8 cellular contexts compared by ENCODE assay signal in the genomic region with DNA sequence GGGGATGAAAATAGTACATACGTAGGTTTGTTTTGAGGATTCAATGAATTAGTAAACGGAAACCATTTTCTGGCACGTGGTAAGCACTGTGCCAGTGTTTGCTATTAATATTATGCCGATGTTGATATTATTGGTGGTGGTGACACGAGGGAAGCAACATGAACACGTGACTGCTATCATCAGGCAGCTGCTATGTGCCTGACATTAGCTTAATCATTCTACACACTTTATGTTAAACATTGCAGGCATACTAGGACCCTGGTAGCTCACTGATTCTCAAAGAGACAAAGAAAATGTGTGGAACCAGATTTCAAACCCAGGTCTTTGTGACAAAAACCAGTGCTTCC. TPM values are rescaled to one million over a fixed set of nuclear protein-coding genes. Genes with fewer than 3 reads are reported as not detected.
DNase-seq lines count a peak whose midpoint lies in the region; ATAC-seq and TF ChIP-seq lines count a peak whose summit lies in the region.

No MANE protein-coding gene starts in this region.

- H3K36me3 ChIP-seq in left ventricle myocardium inferior (peaks cover 22% of the 10 kb centered on the region), lower lobe of right lung (peaks cover 31% of the 10 kb centered on the region), aorta (ENCODE audit: control insufficient read depth in 1 of 2, insufficient read depth in 2 of 2, low read length in 1 of 2) (peaks cover 0 to 5% of the 10 kb centered on the region in 2 donors)

- H3K27me3 ChIP-seq in left ventricle myocardium inferior (ENCODE audit: low read depth), result no peaks in the 10 kb centered on the region
- H3K27me3 ChIP-seq in lower lobe of right lung (ENCODE audit: low read depth), result no peaks in the 10 kb centered on the region
- no peaks in the 10 kb centered on the region for H3K27me3 ChIP-seq in aorta (ENCODE audit: control insufficient read depth in 1 of 2, insufficient read depth in 2 of 2, low read length in 1 of 2)

- TF ChIP-seq CTCF in left ventricle myocardium inferior (IDR thresholded peaks at IDR 0.05; ENCODE audit: borderline replicate concordance) (no peak), lower lobe of right lung (IDR thresholded peaks at IDR 0.05) (no peak)

- H3K27ac ChIP-seq in left ventricle myocardium inferior (replicated peaks), result peak overlapping the region; percentile 90
- H3K27ac ChIP-seq in lower lobe of right lung, result peak overlapping the region; percentile 99
- peak overlapping the region in 1 of 2 donors; percentile 66 for H3K27ac ChIP-seq in aorta (ENCODE audit: low read depth in 1 of 2, low read length in 2 of 2)

- peaks cover 61% of the 10 kb centered on the region for H3K4me1 Mint-ChIP-seq in activated naive CD8-positive, alpha-beta T cell treated with anti-CD3 and anti-CD28 coated beads, Interleukin-2, amount 50 U/mL, for 24 hours

- peaks cover 66% of the 10 kb centered on the region for H3K4me1 ChIP-seq in left ventricle myocardium inferior
- H3K4me1 ChIP-seq in lower lobe of right lung, result peaks cover 60% of the 10 kb centered on the region
- peaks cover 2 to 4% of the 10 kb centered on the region in 2 donors for H3K4me1 ChIP-seq in aorta (ENCODE audit: control insufficient read depth in 1 of 2, insufficient read depth in 2 of 2, low read length in 2 of 2)

- DNase-seq in left ventricle myocardium inferior (no peak), left cardiac atrium (no peak), lower lobe of right lung (no peak), aorta (no peak), T-helper 9 cell (no peak)
- no peak for DNase-seq in activated naive CD8-positive, alpha-beta T cell treated with anti-CD3 and anti-CD28 coated beads, Interleukin-2, amount 50 U/mL, for 24 hours

- ATAC-seq in left cardiac atrium, result no peak
- no peak for ATAC-seq in activated naive CD8-positive, alpha-beta T cell treated with anti-CD3 and anti-CD28 coated beads, Interleukin-2, amount 50 U/mL, for 24 hours
- ATAC-seq in lower lobe of right lung, result no peak
- ATAC-seq in aorta (ENCODE audit: low FRiP score), result no peak
- no peak for ATAC-seq in GM19035 (IDR thresholded peaks at IDR 0.05; ENCODE audit: unreplicated experiment)
- ATAC-seq in GM18498 (IDR thresholded peaks at IDR 0.05; ENCODE audit: unreplicated experiment), result no peak

- 6 to 7% methylated on average over 6 of the region's 6 CpGs for WGBS in aorta, 2 donors

- H3K4me3 ChIP-seq in left ventricle myocardium inferior (peak overlapping the region; percentile 83), lower lobe of right lung (peak overlapping the region; percentile 100), aorta (ENCODE audit: low read length in 2 of 2) (peak overlapping the region; percentile 69 to 78)

- no peaks in the 10 kb centered on the region for H3K9me3 Mint-ChIP-seq in activated naive CD8-positive, alpha-beta T cell treated with anti-CD3 and anti-CD28 coated beads, Interleukin-2, amount 50 U/mL, for 24 hours

- intact Hi-C loops in left ventricle myocardium inferior (cut with micrococcal nuclease) (no loop called here), left cardiac atrium (cut with DNase I) (no loop called here), lower lobe of right lung (cut with DNase I) (no loop called here), aorta (cut with DNase I) (no loop called here)

- H3K4me3 Mint-ChIP-seq in activated naive CD8-positive, alpha-beta T cell treated with anti-CD3 and anti-CD28 coated beads, Interleukin-2, amount 50 U/mL, for 24 hours, result peak overlapping the region; percentile 96

- H3K9me3 ChIP-seq in left ventricle myocardium inferior (replicated peaks) (no peaks in the 10 kb centered on the region), lower lobe of right lung (no peaks in the 10 kb centered on the region), aorta (ENCODE audit: control insufficient read depth, low read length) (no peaks in the 10 kb centered on the region)

- peak overlapping the region; percentile 96 for H3K27ac Mint-ChIP-seq in activated naive CD8-positive, alpha-beta T cell treated with anti-CD3 and anti-CD28 coated beads, Interleukin-2, amount 50 U/mL, for 24 hours

- peaks cover 31% of the 10 kb centered on the region for H3K36me3 Mint-ChIP-seq in activated naive CD8-positive, alpha-beta T cell treated with anti-CD3 and anti-CD28 coated beads, Interleukin-2, amount 50 U/mL, for 24 hours (ENCODE audit: low read depth)

- no peaks in the 10 kb centered on the region for H3K27me3 Mint-ChIP-seq in activated naive CD8-positive, alpha-beta T cell treated with anti-CD3 and anti-CD28 coated beads, Interleukin-2, amount 50 U/mL, for 24 hours

RNA-seq across cellular contexts. Expression of a gene that starts 0.7 kb away (rescaled TPM):
- total RNA-seq in left ventricle myocardium inferior, result 23.5 TPM
- 10 to 100 TPM; 14.9 to 23.7 TPM for total RNA-seq in left cardiac atrium
- total RNA-seq in lower lobe of right lung, result 18.1 TPM
- total RNA-seq in aorta, result 10 to 100 TPM; 13.0 to 18.4 TPM
- 1 to 10 TPM; 3.6 to 6.4 TPM for polyA plus RNA-seq in aorta

RNA-seq across cellular contexts. Expression of a gene that starts 0.8 kb away (rescaled TPM):
- total RNA-seq in left ventricle myocardium inferior, result 11.7 TPM
- 10 to 100 TPM; 12.2 to 13.2 TPM for total RNA-seq in left cardiac atrium
- 39.8 TPM for total RNA-seq in lower lobe of right lung
- 10 to 100 TPM; 20.5 to 35.6 TPM for total RNA-seq in aorta
- polyA plus RNA-seq in aorta, result 10 to 100 TPM; 14.7 to 18.0 TPM

RNA-seq across cellular contexts. Expression of a gene that starts 27.9 kb away (rescaled TPM):
- total RNA-seq in left ventricle myocardium inferior (25.7 TPM), left cardiac atrium (10 to 100 TPM; 19.9 to 20.4 TPM), lower lobe of right lung (28.4 TPM), aorta (10 to 100 TPM; 24.7 to 27.7 TPM)
- polyA plus RNA-seq in aorta, result 10 to 100 TPM in 1 of 2 donors, 1 to 10 TPM in 1; 6.1 to 31.4 TPM

RNA-seq across cellular contexts. Expression of a gene that starts 55.3 kb away (rescaled TPM):
- total RNA-seq in left ventricle myocardium inferior (0.11 TPM), left cardiac atrium (under 1 TPM; 0.18 to 0.31 TPM), lower lobe of right lung (1.5 TPM), aorta (1 to 10 TPM; 1.5 to 2.6 TPM)
- under 1 TPM; 0.36 to 0.63 TPM for polyA plus RNA-seq in aorta
